ENCODE assay signal across 8 cellular contexts in genomic region chr13:32639502-32640105, GRCh38. TPM values are rescaled to one million over a fixed set of nuclear protein-coding genes. Genes with fewer than 3 reads are reported as not detected.
A peak's percentile ranks its signal among the peaks of the same experiment; 100 is the strongest.
DNase-seq lines count a peak whose midpoint lies in the region; ATAC-seq, FAIRE-seq and TF ChIP-seq lines count a peak whose summit lies in the region.

No MANE protein-coding gene starts in this region.

- H3K4me1 Mint-ChIP-seq in activated naive CD4-positive, alpha-beta T cell treated with anti-CD3 and anti-CD28 coated beads for 36 hours (ENCODE audit: low read depth), result peaks cover 31% of the 10 kb centered on the region

- POLR2A ChIA-PET in OCI-LY7 (lab: Charles Lee), result interaction anchor here (1.0 kb wide), 1 partner anchor 52 kb away, joined by 7 read pairs; no protein-coding TSS in a partner anchor

- no peak overlapping the region for H3K27ac Mint-ChIP-seq in activated naive CD4-positive, alpha-beta T cell treated with anti-CD3 and anti-CD28 coated beads for 36 hours

- H3K4me1 ChIP-seq in OCI-LY7 (ENCODE audit: insufficient read depth, low read length, poor library complexity, severe bottlenecking), result peaks cover 37% of the 10 kb centered on the region

- H3K36me3 ChIP-seq in OCI-LY7 (ENCODE audit: insufficient read depth, low read length), result no peaks in the 10 kb centered on the region

- intact Hi-C loops in OCI-LY7 (cut with micrococcal nuclease; ENCODE audit: unreplicated experiment), result loop anchor here (1.0 to 10.0 kb wide), 3 partner anchors 53 to 905 kb away; partner anchors contain the start of genes BRCA2, PDS5B and ZAR1L
- intact Hi-C loops in activated naive CD4-positive, alpha-beta T cell treated with anti-CD3 and anti-CD28 coated beads for 36 hours (cut with micrococcal nuclease), result loop anchor here (1.0 to 5.0 kb wide), 3 partner anchors 53 to 1083 kb away; partner anchors contain the start of gene PDS5B

- H3K4me3 Mint-ChIP-seq in activated naive CD4-positive, alpha-beta T cell treated with anti-CD3 and anti-CD28 coated beads for 36 hours, result no peak overlapping the region

- no peak overlapping the region for H2AFZ ChIP-seq in OCI-LY7 (ENCODE audit: low read length)

- H3K4me2 ChIP-seq in OCI-LY7 (ENCODE audit: low read length), result 0 out of 2 replicates have a peak overlapping the region, but pooled peaks have one; percentile 26

- no peak for FAIRE-seq in H54 (lab: Jason Lieb, UNC)

- no TSS peak for BruUV-seq in OCI-LY7 (replicated peaks; lab: Mats Ljungman, UMichigan)

- peaks cover 92% of the 10 kb centered on the region for H3K79me2 ChIP-seq in OCI-LY7 (ENCODE audit: insufficient read depth, low read depth, low read length)

- no peak overlapping the region for H3K4me3 ChIP-seq in OCI-LY7 (ENCODE audit: low read depth, low read length, poor library complexity, severe bottlenecking)

- H3K27me3 Mint-ChIP-seq in activated naive CD4-positive, alpha-beta T cell treated with anti-CD3 and anti-CD28 coated beads for 36 hours (ENCODE audit: low read depth), result no peaks in the 10 kb centered on the region

- no peaks in the 10 kb centered on the region for H3K9me3 ChIP-seq in OCI-LY7 (ENCODE audit: low read length)

- TF ChIP-seq CTCF in OCI-LY7 (conservative IDR thresholded peaks at IDR 0.05; ENCODE audit: low read length), result peak; percentile 98

- peaks cover 56% of the 10 kb centered on the region for H4K20me1 ChIP-seq in OCI-LY7 (ENCODE audit: insufficient read depth, low read length)

- H3K9me2 ChIP-seq in OCI-LY7 (ENCODE audit: insufficient read depth, low read length), result no peaks in the 10 kb centered on the region

- no peak overlapping the region for H3K27ac ChIP-seq in OCI-LY7 (ENCODE audit: low read depth, low read length, poor library complexity, severe bottlenecking)

- peak; percentile 75 for ATAC-seq in HG03097 (IDR thresholded peaks at IDR 0.05; ENCODE audit: low FRiP score, unreplicated experiment)

- no peaks in the 10 kb centered on the region for H3K9me3 Mint-ChIP-seq in activated naive CD4-positive, alpha-beta T cell treated with anti-CD3 and anti-CD28 coated beads for 36 hours

- DNase-seq in SIG-M5 treated with dmso at 0.1 percent for 504 hours (lab: John Stamatoyannopoulos, UW; ENCODE audit: unreplicated experiment) (peak; percentile 73), SIG-M5 (lab: John Stamatoyannopoulos, UW) (no peak), OCI-LY7 (ENCODE audit: low spot score) (peak; percentile 70), globus pallidus (ENCODE audit: low spot score) (peak; percentile 77), pons (ENCODE audit: low spot score) (peak; percentile 87), H54 (ENCODE audit: insufficient read length, low spot score) (no peak)
- DNase-seq in activated naive CD4-positive, alpha-beta T cell treated with anti-CD3 and anti-CD28 coated beads for 36 hours, result peak; percentile 64

- TF ChIP-seq POLR2A in H54 (IDR thresholded peaks at IDR 0.05; ENCODE audit: low read depth, low read length), result no peak

- H3K36me3 Mint-ChIP-seq in activated naive CD4-positive, alpha-beta T cell treated with anti-CD3 and anti-CD28 coated beads for 36 hours (ENCODE audit: low read depth), result no peaks in the 10 kb centered on the region

- CTCF ChIA-PET in OCI-LY7 (lab: Charles Lee; ENCODE audit: unreplicated experiment), result interaction anchor here (0.6 kb wide), 1 partner anchor 49 kb away, joined by 3 read pairs; no protein-coding TSS in a partner anchor
- CTCF ChIA-PET in activated naive CD4-positive, alpha-beta T cell treated with anti-CD3 and anti-CD28 coated beads for 36 hours (lab: Charles Lee), result interaction anchor here (0.7 to 4.7 kb wide), 12 partner anchors 9 to 591 kb away, joined by 3 to 40 read pairs (median 4); partner anchors contain the start of gene PDS5B

RNA-seq across cellular contexts. Expression of gene PDS5B, which starts 53.4 kb away (rescaled TPM):
- 34.1 and 41.2 TPM in 2 replicates for total RNA-seq in OCI-LY7 (2014; rRNA removed; shearing (Covaris generic))
- 70.4 and 78.6 TPM in 2 replicates for total RNA-seq in OCI-LY7 (2022)
- 10 to 100 TPM; 48.0 to 51.6 TPM for total RNA-seq in activated naive CD4-positive, alpha-beta T cell treated with anti-CD3 and anti-CD28 coated beads for 36 hours

Comparison
In these comparisons a context has a peak if more than half of its experiments do, and no peak if none do; other contexts are left out.
1. DNase-seq: peak in SIG-M5 treated with dmso at 0.1 percent for 504 hours (single experiment), OCI-LY7 (single experiment), activated naive CD4-positive, alpha-beta T cell treated with anti-CD3 and anti-CD28 coated beads for 36 hours (single experiment), globus pallidus (single experiment) and pons (single experiment); none in SIG-M5 (single experiment) and H54 (single experiment).